8 cellular contexts compared by ENCODE assay signal in the genomic region with DNA sequence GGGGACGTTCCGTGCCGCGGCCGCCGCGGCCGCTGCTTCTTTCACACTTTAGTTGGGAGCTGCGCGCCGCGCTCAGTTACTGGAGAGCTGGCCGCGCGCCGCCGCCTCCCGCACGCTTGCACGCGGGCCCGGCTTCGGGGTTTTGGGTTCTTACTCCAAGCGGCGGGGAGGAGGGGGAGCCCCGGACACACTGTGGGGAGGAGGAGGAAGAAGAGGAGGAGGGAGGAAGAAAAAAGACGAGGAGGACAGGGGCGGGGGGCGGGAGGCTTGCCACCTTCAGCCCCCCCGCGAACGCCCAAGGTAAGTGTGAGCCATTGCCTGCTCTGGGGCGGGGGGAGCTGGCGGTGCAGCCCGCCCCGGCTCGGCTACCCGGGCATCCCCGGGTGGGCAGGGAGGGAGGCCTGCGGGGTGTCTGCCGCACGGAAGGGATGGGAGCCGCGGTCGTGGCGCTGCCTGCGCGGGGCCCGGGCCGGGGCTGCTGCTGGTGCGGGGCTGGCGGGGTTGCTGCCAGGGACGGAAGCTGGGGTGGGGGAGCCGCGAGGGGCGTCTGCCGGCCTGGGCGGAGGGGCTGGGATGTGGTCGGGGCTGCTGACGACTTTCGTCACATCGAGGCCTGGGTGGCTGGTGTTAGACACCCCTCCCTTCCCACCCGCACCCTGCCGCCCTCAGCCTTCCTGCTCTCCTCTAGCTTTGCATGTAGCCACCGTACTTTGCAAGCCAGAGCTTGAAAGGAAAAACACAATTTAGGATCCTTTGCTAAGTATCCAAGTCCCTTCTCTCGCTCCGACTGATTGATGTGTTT. TPM values are rescaled to one million over a fixed set of nuclear protein-coding genes. Genes with fewer than 3 reads are reported as not detected.
A peak's percentile ranks its signal among the peaks of the same experiment; 100 is the strongest.
DNase-seq lines count a peak whose midpoint lies in the region; ATAC-seq and TF ChIP-seq lines count a peak whose summit lies in the region.

No MANE protein-coding gene starts in this region.

- H3K27me3 ChIP-seq in HUES64 (ENCODE audit: insufficient read depth, low read length) (peaks cover 14% of the 10 kb centered on the region), endodermal cell (ENCODE audit: control insufficient read depth, insufficient read depth, low read length, poor library complexity, severe bottlenecking) (peaks cover 73% of the 10 kb centered on the region), mucosa of rectum (ENCODE audit: control insufficient read depth in 2 of 2, insufficient read depth in 2 of 2, low read length in 2 of 2) (peaks cover 0 to 4% of the 10 kb centered on the region in 2 donors), subcutaneous abdominal adipose tissue (ENCODE audit: control insufficient read depth in 5 of 5, insufficient read depth in 4 of 5, low read length in 5 of 5) (no peaks in the 10 kb centered on the region)

- H3K36me3 Mint-ChIP-seq in activated CD8-positive, alpha-beta T cell treated with anti-CD3 and anti-CD28 coated beads for 36 hours (ENCODE audit: low read depth) = no peaks in the 10 kb centered on the region
- no peaks in the 10 kb centered on the region for H3K36me3 Mint-ChIP-seq in endodermal cell (ENCODE audit: low read depth)

- CTCF ChIA-PET in activated CD8-positive, alpha-beta T cell treated with anti-CD3 and anti-CD28 coated beads for 36 hours (lab: Charles Lee) = interaction anchor here (1.3 kb wide), 1 partner anchor 104 kb away, joined by 3 read pairs; no protein-coding TSS in a partner anchor

- peaks cover 17% of the 10 kb centered on the region for H3K4me1 Mint-ChIP-seq in activated CD8-positive, alpha-beta T cell treated with anti-CD3 and anti-CD28 coated beads for 36 hours (ENCODE audit: low read depth)
- H3K4me1 Mint-ChIP-seq in endodermal cell = peaks cover 20% of the 10 kb centered on the region

- H3K9me3 ChIP-seq in HUES64 (ENCODE audit: insufficient read depth, low read depth, low read length) (no peaks in the 10 kb centered on the region), endodermal cell (ENCODE audit: control insufficient read depth, low read length) (no peaks in the 10 kb centered on the region), mucosa of rectum (ENCODE audit: control insufficient read depth in 2 of 2, low read length in 2 of 2) (no peaks in the 10 kb centered on the region), subcutaneous abdominal adipose tissue (ENCODE audit: control insufficient read depth in 5 of 5, low read length in 5 of 5) (no peaks in the 10 kb centered on the region)

- ATAC-seq in activated CD8-positive, alpha-beta T cell treated with anti-CD3 and anti-CD28 coated beads for 36 hours = peak; percentile 40
- no peak for ATAC-seq in HG03342 (IDR thresholded peaks at IDR 0.05; ENCODE audit: unreplicated experiment)

- peak overlapping the region; percentile 41 for H3K27ac Mint-ChIP-seq in activated CD8-positive, alpha-beta T cell treated with anti-CD3 and anti-CD28 coated beads for 36 hours
- H3K27ac Mint-ChIP-seq in endodermal cell = no peak overlapping the region

- peaks cover 68% of the 10 kb centered on the region for H3K4me1 ChIP-seq in HUES64 (ENCODE audit: insufficient read depth, low read length)
- no peaks in the 10 kb centered on the region for H3K4me1 ChIP-seq in endodermal cell (ENCODE audit: control insufficient read depth, insufficient read depth, low read length)
- H3K4me1 ChIP-seq in mucosa of rectum (ENCODE audit: control insufficient read depth in 2 of 2, insufficient read depth in 2 of 2, low read length in 2 of 2) = peaks cover 6 to 12% of the 10 kb centered on the region in 2 donors
- peaks cover 2 to 28% (median 21%) of the 10 kb centered on the region in 5 donors for H3K4me1 ChIP-seq in subcutaneous abdominal adipose tissue (ENCODE audit: control insufficient read depth in 5 of 5, insufficient read depth in 5 of 5, low read length in 5 of 5)

- POLR2A ChIA-PET in activated CD8-positive, alpha-beta T cell treated with anti-CD3 and anti-CD28 coated beads for 36 hours (lab: Charles Lee) = no interaction called here

- TF ChIP-seq CTCF in activated CD8-positive, alpha-beta T cell treated with anti-CD3 and anti-CD28 coated beads for 36 hours (IDR thresholded peaks at IDR 0.05) = no peak
- no peak for TF ChIP-seq CTCF in endodermal cell (conservative IDR thresholded peaks at IDR 0.05)

- intact Hi-C loops in activated CD8-positive, alpha-beta T cell treated with anti-CD3 and anti-CD28 coated beads for 36 hours (cut with micrococcal nuclease) = no loop called here

- H3K9me3 Mint-ChIP-seq in activated CD8-positive, alpha-beta T cell treated with anti-CD3 and anti-CD28 coated beads for 36 hours = no peaks in the 10 kb centered on the region
- H3K9me3 Mint-ChIP-seq in endodermal cell = no peaks in the 10 kb centered on the region

- H3K27me3 Mint-ChIP-seq in activated CD8-positive, alpha-beta T cell treated with anti-CD3 and anti-CD28 coated beads for 36 hours = peaks cover 44% of the 10 kb centered on the region
- peaks cover 84% of the 10 kb centered on the region for H3K27me3 Mint-ChIP-seq in endodermal cell (ENCODE audit: insufficient read depth)

- H3K27ac ChIP-seq in HUES64 (ENCODE audit: low read depth, low read length) (peak overlapping the region; percentile 50; the same call in 1 of the 2 replicates), endodermal cell (ENCODE audit: low read depth, low read length) (peak overlapping the region; percentile 37), mucosa of rectum (ENCODE audit: low read depth in 2 of 2, low read length in 2 of 2) (peak overlapping the region; percentile 77 to 80), subcutaneous abdominal adipose tissue (ENCODE audit: low read depth, low read length) (peak overlapping the region; percentile 76)

- peak; percentile 59 for DNase-seq in NCI-H748 (lab: John Stamatoyannopoulos, UW; ENCODE audit: unreplicated experiment)
- no peak for DNase-seq in NCI-H748 treated with DMSO at 0.1 percent for 48 hours (lab: John Stamatoyannopoulos, UW)
- peak; percentile 45 for DNase-seq in activated CD8-positive, alpha-beta T cell treated with anti-CD3 and anti-CD28 coated beads for 36 hours
- DNase-seq in endodermal cell = peak; percentile 82

- WGBS in HUES64 = 1% methylated on average over 67 of the region's 67 CpGs
- 0% methylated on average over 1 to 67 of the region's 67 CpGs for WGBS in endodermal cell (ENCODE audit: insufficient coverage in 1 of 2, insufficient read length in 1 of 2), 2 experiments

- H3K4me3 Mint-ChIP-seq in activated CD8-positive, alpha-beta T cell treated with anti-CD3 and anti-CD28 coated beads for 36 hours = peak overlapping the region; percentile 78
- peak overlapping the region; percentile 68 for H3K4me3 Mint-ChIP-seq in endodermal cell

- H3K9ac ChIP-seq in HUES64 (ENCODE audit: low read depth, low read length) (peak overlapping the region; percentile 74), endodermal cell (ENCODE audit: extremely low read depth, low read length, poor library complexity, severe bottlenecking) (peak overlapping the region; percentile 35), mucosa of rectum (ENCODE audit: low read depth in 1 of 2, low read length in 2 of 2) (peak overlapping the region; percentile 79 to 85), subcutaneous abdominal adipose tissue (ENCODE audit: low read length in 5 of 5) (peak overlapping the region; percentile 50 to 80 (median 68))

- peak overlapping the region; percentile 84 for H3K4me3 ChIP-seq in HUES64 (ENCODE audit: low read length)
- peak overlapping the region; percentile 89 for H3K4me3 ChIP-seq in endodermal cell (ENCODE audit: low read length)
- peak overlapping the region; percentile 91 to 95 for H3K4me3 ChIP-seq in mucosa of rectum (ENCODE audit: low read length in 2 of 2)
- H3K4me3 ChIP-seq in subcutaneous abdominal adipose tissue (ENCODE audit: low read depth in 1 of 5, low read length in 5 of 5) = peak overlapping the region; percentile 72 to 88 (median 85)

- H3K36me3 ChIP-seq in HUES64 (ENCODE audit: insufficient read depth, low read length) = no peaks in the 10 kb centered on the region
- H3K36me3 ChIP-seq in endodermal cell (ENCODE audit: control insufficient read depth, insufficient read depth, low read length) = no peaks in the 10 kb centered on the region
- H3K36me3 ChIP-seq in mucosa of rectum (ENCODE audit: control insufficient read depth in 2 of 2, insufficient read depth in 2 of 2, low read length in 2 of 2) = no peaks in the 10 kb centered on the region
- H3K36me3 ChIP-seq in subcutaneous abdominal adipose tissue (ENCODE audit: control insufficient read depth in 5 of 5, insufficient read depth in 5 of 5, low read length in 5 of 5) = no peaks in the 10 kb centered on the region

RNA-seq across cellular contexts. Expression of a gene that starts 0.4 kb away (rescaled TPM):
- polyA plus RNA-seq in HUES64 (2013, experiment 1 of 2) = 20.3 TPM
- polyA plus RNA-seq in HUES64 (2013, experiment 2 of 2) = 23.3 TPM
- total RNA-seq in activated CD8-positive, alpha-beta T cell treated with anti-CD3 and anti-CD28 coated beads for 36 hours = 1 to 10 TPM; 3.8 to 4.6 TPM
- total RNA-seq in endodermal cell = 10 to 100 TPM in 1 of 2 donors, 1 to 10 TPM in 1; 9.1 to 10.2 TPM
- polyA plus RNA-seq in endodermal cell (2013, experiment 1 of 2) = 31.1 TPM
- polyA plus RNA-seq in endodermal cell (2013, experiment 2 of 2) = 26.2 TPM
